In genomic region chr11:88171982-88172381, GRCh38 we compare ENCODE assay signal across 25 cellular contexts.
DNase-seq lines count a peak whose midpoint lies in the region; ATAC-seq and TF ChIP-seq lines count a peak whose summit lies in the region.
"Had no signal": no experiment of that assay in that cellular context is flagged by ENCODE, and none has a peak within 500 bp of the region (broad histone marks: within the 10 kb centered on the region; RNA-seq: fewer than 3 reads in every experiment).

No MANE protein-coding gene starts in this region.

- CTCF ChIA-PET in RWPE1 (lab: Yijun Ruan, JAX), result no interaction called here

- H3K27ac Mint-ChIP-seq in nephron, result peak overlapping the region in 2 of 3 experiments; percentile 53 to 96

- H3K27ac ChIP-seq in RWPE1, result peak overlapping the region; percentile 50; the same call in 1 of the 2 replicates
- H3K27ac ChIP-seq: A549, GM23248, HL-60, Peyer's patch, SK-N-MC had no signal

- POLR2A ChIA-PET in RWPE1 (lab: Yijun Ruan, JAX; ENCODE audit: low non-redundant PET), result no interaction called here

- H3K4me3 ChIP-seq in epithelial cell of esophagus (ENCODE audit: low read length), result peak overlapping the region; percentile 71
- H3K4me3 ChIP-seq: A549, GM23248, HAP-1, K562, Peyer's patch, SK-N-MC had no signal

- H3K36me3 Mint-ChIP-seq in nephron (ENCODE audit: low read depth), result no peaks in the 10 kb centered on the region

- peaks cover 7% of the 10 kb centered on the region for H3K27me3 Mint-ChIP-seq in nephron (ENCODE audit: low read depth)

- peaks cover 31% of the 10 kb centered on the region for H3K4me1 Mint-ChIP-seq in nephron

- peak overlapping the region in 2 of 3 experiments; percentile 42 to 69 for H3K4me3 Mint-ChIP-seq in nephron

- DNase-seq in ELF-1 (ENCODE audit: low read depth, low spot score) (peak; percentile 39), RWPE1 (ENCODE audit: low spot score) (no peak), epithelial cell of esophagus (ENCODE audit: low read depth) (peak; percentile 76), NCI-H82 treated with DMSO at 0.1 percent for 48 hours (lab: John Stamatoyannopoulos, UW; ENCODE audit: unreplicated experiment) (no peak)
- DNase-seq: BE2C, GM23248, NCI-H1092, NCI-H1436, NCI-H1930, NCI-H2227 treated with DMSO at 0.1 percent for 48 hours, NCI-H510A, NCI-H774, Peyer's patch, SHP77, SW 1271 had no signal

- no peaks in the 10 kb centered on the region for H3K9me3 Mint-ChIP-seq in nephron

- ATAC-seq in HG02588 (IDR thresholded peaks at IDR 0.05; ENCODE audit: unreplicated experiment) (no peak), GM19351 (IDR thresholded peaks at IDR 0.05; ENCODE audit: unreplicated experiment) (no peak), HG02678 (IDR thresholded peaks at IDR 0.05; ENCODE audit: unreplicated experiment) (no peak)
- ATAC-seq: A549, HepG2, K562 had no signal

- TF ChIP-seq CTCF in RWPE1 (conservative IDR thresholded peaks at IDR 0.05; ENCODE audit: low read depth) (no peak), epithelial cell of esophagus (IDR thresholded peaks at IDR 0.05; ENCODE audit: insufficient read depth, low read depth, low read length, missing control alignments) (no peak), nephron (IDR thresholded peaks at IDR 0.05; ENCODE audit: unreplicated experiment in 3 of 3) (no peak)

Comparison
In these comparisons a context has a peak if more than half of its experiments do, and no peak if none do; other contexts are left out.
1. DNase-seq: peak in ELF-1 (single experiment) and epithelial cell of esophagus (single experiment); none in RWPE1 (single experiment) and NCI-H82 treated with DMSO at 0.1 percent for 48 hours (single experiment).